Comparison of ENCODE assay signal across 24 cellular contexts in the genomic region with DNA sequence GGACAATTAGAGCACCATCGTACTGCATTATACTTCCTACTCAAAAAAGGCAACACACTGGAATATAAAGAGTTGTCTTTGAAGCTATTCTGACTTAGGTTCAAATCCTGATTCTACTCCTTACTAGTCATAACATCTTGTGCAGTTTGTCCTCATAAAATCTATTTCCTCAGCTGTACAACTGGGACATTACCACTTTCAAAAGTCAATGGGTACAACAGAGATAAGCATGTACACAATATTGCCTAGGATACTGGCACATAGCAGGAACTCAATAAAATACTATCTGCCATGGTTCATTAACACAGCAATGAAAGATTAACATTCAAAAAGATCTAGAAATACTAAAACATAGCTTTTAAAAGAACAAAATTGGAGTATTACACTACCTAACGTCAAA. TPM values are rescaled to one million over a fixed set of nuclear protein-coding genes. Genes with fewer than 3 reads are reported as not detected.
DNase-seq lines count a peak whose midpoint lies in the region; ATAC-seq and TF ChIP-seq lines count a peak whose summit lies in the region.
"Had no signal": no experiment of that assay in that cellular context is flagged by ENCODE, and none has a peak within 500 bp of the region (broad histone marks: within the 10 kb centered on the region; RNA-seq: fewer than 3 reads in every experiment).

No MANE protein-coding gene starts in this region.

- no peaks in the 10 kb centered on the region for H3K9me2 ChIP-seq in DOHH2 (replicated peaks; ENCODE audit: control insufficient read depth, low read length)

- H3K4me1 ChIP-seq in DOHH2 (ENCODE audit: control insufficient read depth, low read length) = peaks cover 55% of the 10 kb centered on the region

- H3K79me2 ChIP-seq in DOHH2 (ENCODE audit: control insufficient read depth, low read length) = peaks cover 98% of the 10 kb centered on the region

- no peak for ATAC-seq in activated CD8-positive, alpha-beta T cell treated with anti-CD3 and anti-CD28 coated beads, Interleukin-2, amount 10 ng/mL, durations not matched to agents 7 days and 5 days
- ATAC-seq in activated CD8-positive, alpha-beta T cell treated with anti-CD3 and anti-CD28 coated beads for 36 hours = no peak
- ATAC-seq in activated T-helper 17 cell treated with anti-CD3 and anti-CD28 coated beads, Interleukin-2, amount 50 U/mL, for 72 hours (replicated peaks) = no peak
- no peak for ATAC-seq in GM21786 (IDR thresholded peaks at IDR 0.05; ENCODE audit: unreplicated experiment)

- H3K36me3 ChIP-seq in DOHH2 (ENCODE audit: control insufficient read depth, low read length) = peaks cover 22% of the 10 kb centered on the region

- no peak overlapping the region for H3K4me3 ChIP-seq in DOHH2 (ENCODE audit: low read length)
- H3K4me3 ChIP-seq: esophagus muscularis mucosa, left ventricle myocardium inferior had no signal

- H3K27ac ChIP-seq in DOHH2 (ENCODE audit: low read depth, low read length) = peak overlapping the region; percentile 10
- H3K27ac ChIP-seq: esophagus muscularis mucosa, left ventricle myocardium inferior had no signal

- H3K9me3 Mint-ChIP-seq in activated CD8-positive, alpha-beta T cell treated with anti-CD3 and anti-CD28 coated beads, Interleukin-2, amount 10 ng/mL, durations not matched to agents 7 days and 5 days (ENCODE audit: insufficient read depth) = no peaks in the 10 kb centered on the region
- no peaks in the 10 kb centered on the region for H3K9me3 Mint-ChIP-seq in activated CD8-positive, alpha-beta T cell treated with anti-CD3 and anti-CD28 coated beads for 36 hours
- H3K9me3 Mint-ChIP-seq in activated T-helper 17 cell treated with anti-CD3 and anti-CD28 coated beads, Interleukin-2, amount 50 U/mL, for 72 hours = no peaks in the 10 kb centered on the region
- no peaks in the 10 kb centered on the region for H3K9me3 Mint-ChIP-seq in nephron progenitor cell
- H3K9me3 Mint-ChIP-seq in chondrocyte (ENCODE audit: low read depth) = no peaks in the 10 kb centered on the region
- H3K9me3 Mint-ChIP-seq: activated T-helper 2 cell treated with anti-CD3 and anti-CD28 coated beads, Interferon-gamma antibody, Interleukin-2, Interleukin-4, amounts not matched to agents 10 μg/mL and 5 μg/mL and 100 μg/mL, durations not matched to agents 14 hours and 24 hours and 36 hours; type B pancreatic cell had no signal

- CTCF ChIA-PET in activated CD8-positive, alpha-beta T cell treated with anti-CD3 and anti-CD28 coated beads, Interleukin-2, amount 10 ng/mL, durations not matched to agents 7 days and 5 days (lab: Charles Lee) = interaction anchor here (0.7 to 5.9 kb wide), 6 partner anchors 9 to 119 kb away, joined by 3 to 46 read pairs (median 3); a partner anchor contains a TSS
- CTCF ChIA-PET in activated CD8-positive, alpha-beta T cell treated with anti-CD3 and anti-CD28 coated beads for 36 hours (lab: Charles Lee) = interaction anchor here (0.6 to 3.1 kb wide), 5 partner anchors 10 to 119 kb away, joined by 3 to 24 read pairs (median 10); a partner anchor contains a TSS

- peaks cover 70% of the 10 kb centered on the region for H3K36me3 Mint-ChIP-seq in activated CD8-positive, alpha-beta T cell treated with anti-CD3 and anti-CD28 coated beads, Interleukin-2, amount 10 ng/mL, durations not matched to agents 7 days and 5 days (ENCODE audit: low read depth)
- H3K36me3 Mint-ChIP-seq in activated CD8-positive, alpha-beta T cell treated with anti-CD3 and anti-CD28 coated beads for 36 hours (ENCODE audit: low read depth) = peaks cover 41% of the 10 kb centered on the region
- peaks cover 74% of the 10 kb centered on the region for H3K36me3 Mint-ChIP-seq in activated T-helper 17 cell treated with anti-CD3 and anti-CD28 coated beads, Interleukin-2, amount 50 U/mL, for 72 hours (ENCODE audit: low read depth)
- H3K36me3 Mint-ChIP-seq in nephron progenitor cell (ENCODE audit: low read depth) (peaks cover 37% of the 10 kb centered on the region), chondrocyte (ENCODE audit: low read depth) (peaks cover 7% of the 10 kb centered on the region)

- peaks cover 8% of the 10 kb centered on the region for H4K20me1 ChIP-seq in DOHH2 (ENCODE audit: control insufficient read depth, insufficient read depth, low read depth, low read length)

- H3K4me2 ChIP-seq in DOHH2 (ENCODE audit: low read length) = peak overlapping the region; percentile 56

- no peaks in the 10 kb centered on the region for H3K27me3 Mint-ChIP-seq in activated CD8-positive, alpha-beta T cell treated with anti-CD3 and anti-CD28 coated beads, Interleukin-2, amount 10 ng/mL, durations not matched to agents 7 days and 5 days (ENCODE audit: low read depth)
- H3K27me3 Mint-ChIP-seq in activated CD8-positive, alpha-beta T cell treated with anti-CD3 and anti-CD28 coated beads for 36 hours = no peaks in the 10 kb centered on the region
- no peaks in the 10 kb centered on the region for H3K27me3 Mint-ChIP-seq in activated T-helper 17 cell treated with anti-CD3 and anti-CD28 coated beads, Interleukin-2, amount 50 U/mL, for 72 hours
- H3K27me3 Mint-ChIP-seq in nephron progenitor cell (ENCODE audit: low read depth, poor library complexity) (peaks cover 4% of the 10 kb centered on the region), chondrocyte (ENCODE audit: low read depth) (no peaks in the 10 kb centered on the region)
- H3K27me3 Mint-ChIP-seq: type B pancreatic cell had no signal

- H3K27me3 ChIP-seq in DOHH2 (ENCODE audit: control insufficient read depth, low read length) = no peaks in the 10 kb centered on the region
- H3K27me3 ChIP-seq: esophagus muscularis mucosa had no signal

- H3K4me3 Mint-ChIP-seq in activated CD8-positive, alpha-beta T cell treated with anti-CD3 and anti-CD28 coated beads, Interleukin-2, amount 10 ng/mL, durations not matched to agents 7 days and 5 days = no peak overlapping the region
- H3K4me3 Mint-ChIP-seq in activated CD8-positive, alpha-beta T cell treated with anti-CD3 and anti-CD28 coated beads for 36 hours = no peak overlapping the region
- peak overlapping the region; percentile 19 for H3K4me3 Mint-ChIP-seq in activated T-helper 17 cell treated with anti-CD3 and anti-CD28 coated beads, Interleukin-2, amount 50 U/mL, for 72 hours
- H3K4me3 Mint-ChIP-seq in nephron progenitor cell = no peak overlapping the region
- H3K4me3 Mint-ChIP-seq in chondrocyte (ENCODE audit: unreplicated experiment) = no peak overlapping the region
- H3K4me3 Mint-ChIP-seq: type B pancreatic cell had no signal

- POLR2A ChIA-PET in activated CD8-positive, alpha-beta T cell treated with anti-CD3 and anti-CD28 coated beads, Interleukin-2, amount 10 ng/mL, durations not matched to agents 7 days and 5 days (lab: Charles Lee) = interaction anchor here (1.7 to 1.8 kb wide), 2 partner anchors 12 to 13 kb away, joined by 4 to 9 read pairs; a partner anchor contains a TSS
- POLR2A ChIA-PET in activated CD8-positive, alpha-beta T cell treated with anti-CD3 and anti-CD28 coated beads for 36 hours (lab: Charles Lee) = interaction anchor here (0.7 to 1.6 kb wide), 5 partner anchors 9 to 118 kb away, joined by 3 to 6 read pairs (median 4); no protein-coding TSS in a partner anchor

- H3F3A ChIP-seq in DOHH2 (ENCODE audit: control insufficient read depth, insufficient read depth) = peaks cover 22% of the 10 kb centered on the region

- H3K4me1 Mint-ChIP-seq in activated CD8-positive, alpha-beta T cell treated with anti-CD3 and anti-CD28 coated beads, Interleukin-2, amount 10 ng/mL, durations not matched to agents 7 days and 5 days (ENCODE audit: low read depth) = peaks cover 69% of the 10 kb centered on the region
- H3K4me1 Mint-ChIP-seq in activated CD8-positive, alpha-beta T cell treated with anti-CD3 and anti-CD28 coated beads for 36 hours (ENCODE audit: low read depth) = peaks cover 53% of the 10 kb centered on the region
- peaks cover 47% of the 10 kb centered on the region for H3K4me1 Mint-ChIP-seq in activated T-helper 17 cell treated with anti-CD3 and anti-CD28 coated beads, Interleukin-2, amount 50 U/mL, for 72 hours
- peaks cover 29% of the 10 kb centered on the region for H3K4me1 Mint-ChIP-seq in nephron progenitor cell
- H3K4me1 Mint-ChIP-seq in chondrocyte (ENCODE audit: low read depth) = peaks cover 28% of the 10 kb centered on the region

- intact Hi-C loops in activated CD8-positive, alpha-beta T cell treated with anti-CD3 and anti-CD28 coated beads for 36 hours (cut with micrococcal nuclease) = no loop called here

- no peak for DNase-seq in activated CD8-positive, alpha-beta T cell treated with anti-CD3 and anti-CD28 coated beads, Interleukin-2, amount 10 ng/mL, durations not matched to agents 7 days and 5 days
- DNase-seq in activated CD8-positive, alpha-beta T cell treated with anti-CD3 and anti-CD28 coated beads for 36 hours = no peak
- no peak for DNase-seq in nephron progenitor cell
- no peak for DNase-seq in chondrocyte (ENCODE audit: low spot score)
- no peak for DNase-seq in activated CD8-positive, alpha-beta memory T cell treated with anti-CD3 and anti-CD28 coated beads, Interleukin-2, amount 50 U/mL, for 4 hours
- DNase-seq: activated CD4-positive, CD25-positive, alpha-beta regulatory T cell; activated CD8-positive, alpha-beta memory T cell treated with anti-CD3 and anti-CD28 coated beads, Interleukin-2, amount 50 U/mL, for 48 hours; central memory CD4-positive, alpha-beta T cell; dermis blood vessel endothelial cell; foreskin fibroblast; islet precursor cell; left ventricle myocardium inferior; NCI-H1092; NCI-H1694 treated with DMSO at 0.1 percent for 48 hours; NCI-H446 treated with DMSO at 0.1 percent for 48 hours; NCI-H774; SIG-M5; stimulated activated naive CD4-positive, alpha-beta T cell had no signal

- peak overlapping the region; percentile 61 for H3K27ac Mint-ChIP-seq in activated CD8-positive, alpha-beta T cell treated with anti-CD3 and anti-CD28 coated beads, Interleukin-2, amount 10 ng/mL, durations not matched to agents 7 days and 5 days
- no peak overlapping the region for H3K27ac Mint-ChIP-seq in activated CD8-positive, alpha-beta T cell treated with anti-CD3 and anti-CD28 coated beads for 36 hours
- H3K27ac Mint-ChIP-seq in activated T-helper 17 cell treated with anti-CD3 and anti-CD28 coated beads, Interleukin-2, amount 50 U/mL, for 72 hours = peak overlapping the region; percentile 28
- H3K27ac Mint-ChIP-seq in nephron progenitor cell (peak overlapping the region; percentile 33), chondrocyte (ENCODE audit: unreplicated experiment) (no peak overlapping the region)
- H3K27ac Mint-ChIP-seq: activated T-helper 2 cell treated with anti-CD3 and anti-CD28 coated beads, Interferon-gamma antibody, Interleukin-2, Interleukin-4, amounts not matched to agents 10 μg/mL and 5 μg/mL and 100 μg/mL, durations not matched to agents 14 hours and 24 hours and 36 hours; type B pancreatic cell had no signal

- no peak for TF ChIP-seq CTCF in activated CD8-positive, alpha-beta T cell treated with anti-CD3 and anti-CD28 coated beads for 36 hours (IDR thresholded peaks at IDR 0.05)
- no peak for TF ChIP-seq CTCF in DOHH2 (IDR thresholded peaks at IDR 0.05; ENCODE audit: low read depth, low read length, poor library complexity, severe bottlenecking)
- no peak for TF ChIP-seq CTCF in nephron progenitor cell (IDR thresholded peaks at IDR 0.05)
- TF ChIP-seq CTCF in chondrocyte (IDR thresholded peaks at IDR 0.05) = no peak

- no peaks in the 10 kb centered on the region for H3K9me3 ChIP-seq in DOHH2 (ENCODE audit: control insufficient read depth, insufficient read depth, low read length)
- H3K9me3 ChIP-seq: esophagus muscularis mucosa, left ventricle myocardium inferior had no signal

RNA-seq across cellular contexts. Expression of a gene that starts 11.3 kb away (rescaled TPM):
- 100 to 1,000 TPM; 209 to 243 TPM for total RNA-seq in activated CD8-positive, alpha-beta T cell treated with anti-CD3 and anti-CD28 coated beads, Interleukin-2, amount 10 ng/mL, durations not matched to agents 7 days and 5 days
- total RNA-seq in activated CD8-positive, alpha-beta T cell treated with anti-CD3 and anti-CD28 coated beads for 36 hours = 10 to 100 TPM; 43.6 to 56.8 TPM
- total RNA-seq in activated T-helper 17 cell treated with anti-CD3 and anti-CD28 coated beads, Interleukin-2, amount 50 U/mL, for 72 hours = 100 to 1,000 TPM in 1 of 2 donors, 10 to 100 TPM in 1; 98.7 to 116 TPM
- 37.2 to 43.4 TPM (median 40.2 TPM) in 3 replicates for total RNA-seq in chondrocyte

Comparison
In these comparisons a context has a peak if more than half of its experiments do, and no peak if none do; other contexts are left out.
1. H3K27ac Mint-ChIP-seq: peak in activated CD8-positive, alpha-beta T cell treated with anti-CD3 and anti-CD28 coated beads, Interleukin-2, amount 10 ng/mL, durations not matched to agents 7 days and 5 days (single experiment), activated T-helper 17 cell treated with anti-CD3 and anti-CD28 coated beads, Interleukin-2, amount 50 U/mL, for 72 hours (single experiment) and nephron progenitor cell (single experiment); none in activated CD8-positive, alpha-beta T cell treated with anti-CD3 and anti-CD28 coated beads for 36 hours (single experiment) and chondrocyte (single experiment).